In genomic region chr14:61598980-61599379, GRCh38 we compare ENCODE assay signal across 9 cellular contexts.
A peak's percentile ranks its signal among the peaks of the same experiment; 100 is the strongest.
DNase-seq lines count a peak whose midpoint lies in the region; ATAC-seq, FAIRE-seq and TF ChIP-seq lines count a peak whose summit lies in the region.
"Had no signal": no experiment of that assay in that cellular context is flagged by ENCODE, and none has a peak within 500 bp of the region (broad histone marks: within the 10 kb centered on the region; RNA-seq: fewer than 3 reads in every experiment).

No MANE protein-coding gene starts in this region.

- peaks cover 38% of the 10 kb centered on the region for H3K4me1 Mint-ChIP-seq in astrocyte (ENCODE audit: low read depth, unreplicated experiment)
- H3K4me1 Mint-ChIP-seq in nephron progenitor cell, result peaks cover 39% of the 10 kb centered on the region
- H3K4me1 Mint-ChIP-seq in immature natural killer cell, result peaks cover 25 to 33% of the 10 kb centered on the region in 2 donors

- no peaks in the 10 kb centered on the region for H3K9me3 Mint-ChIP-seq in astrocyte (ENCODE audit: unreplicated experiment)
- no peaks in the 10 kb centered on the region for H3K9me3 Mint-ChIP-seq in nephron progenitor cell
- H3K9me3 Mint-ChIP-seq in immature natural killer cell, result peaks cover 0 to 2% (median 0%) of the 10 kb centered on the region in 6 donors

- no peaks in the 10 kb centered on the region for H3K36me3 Mint-ChIP-seq in astrocyte (ENCODE audit: low read depth, unreplicated experiment)
- H3K36me3 Mint-ChIP-seq in nephron progenitor cell (ENCODE audit: low read depth), result no peaks in the 10 kb centered on the region
- peaks cover 0 to 7% (median 0%) of the 10 kb centered on the region in 3 donors for H3K36me3 Mint-ChIP-seq in immature natural killer cell

- H3K36me3 ChIP-seq in astrocyte (ENCODE audit: insufficient read depth, low read length), result no peaks in the 10 kb centered on the region
- H3K36me3 ChIP-seq: ascending aorta had no signal

- in situ Hi-C loops in G401 (cut with HindIII; ENCODE audit: low sequenced_read_pairs), result no loop called here

- no peaks in the 10 kb centered on the region for H3K27me3 ChIP-seq in astrocyte (ENCODE audit: insufficient read depth, low read length)
- H3K27me3 ChIP-seq: ascending aorta had no signal

- H3K27ac ChIP-seq in astrocyte (ENCODE audit: low read depth, low read length), result no peak overlapping the region
- H3K27ac ChIP-seq: ascending aorta had no signal

- H3K4me1 ChIP-seq in astrocyte (ENCODE audit: insufficient read depth, low read length), result peaks cover 35% of the 10 kb centered on the region

- ATAC-seq in GM18511 (IDR thresholded peaks at IDR 0.05; ENCODE audit: unreplicated experiment) (peak; percentile 54), HG03432 (IDR thresholded peaks at IDR 0.05; ENCODE audit: unreplicated experiment) (peak; percentile 44)

- DNase-seq in astrocyte (ENCODE audit: low read depth) (no peak), nephron progenitor cell (no peak), NCI-H1417 treated with DMSO at 0.1 percent for 48 hours (lab: John Stamatoyannopoulos, UW) (no peak), amygdala (lab: John Stamatoyannopoulos, UW) (no peak), immature natural killer cell (no peak), G401 (ENCODE audit: low spot score) (no peak)

- H3K79me2 ChIP-seq in astrocyte (ENCODE audit: insufficient read depth, low read length), result no peaks in the 10 kb centered on the region

- H3K27ac Mint-ChIP-seq in astrocyte (ENCODE audit: unreplicated experiment) (peak overlapping the region; percentile 88), nephron progenitor cell (peak overlapping the region; percentile 81), immature natural killer cell (no peak overlapping the region)

- H3K9me3 ChIP-seq in astrocyte (ENCODE audit: insufficient read depth, low read depth, low read length), result no peaks in the 10 kb centered on the region
- H3K9me3 ChIP-seq: ascending aorta had no signal

- H3K9ac ChIP-seq in astrocyte (ENCODE audit: low read length), result peak overlapping the region; percentile 42

- no peaks in the 10 kb centered on the region for H4K20me1 ChIP-seq in astrocyte (ENCODE audit: insufficient read depth, low read length)

- peak overlapping the region; percentile 51 for H3K4me2 ChIP-seq in astrocyte (ENCODE audit: low read length)

- peak overlapping the region; percentile 57 for H2AFZ ChIP-seq in astrocyte (ENCODE audit: low read depth, low read length)

- TF ChIP-seq CTCF in astrocyte (IDR thresholded peaks at IDR 0.05; ENCODE audit: insufficient read depth, low read depth, low read length) (no peak), nephron progenitor cell (IDR thresholded peaks at IDR 0.05) (no peak)

- no peak overlapping the region for H3K4me3 ChIP-seq in astrocyte (ENCODE audit: insufficient read depth, low read depth, low read length)
- H3K4me3 ChIP-seq: ascending aorta had no signal

- no peak for FAIRE-seq in astrocyte (lab: Jason Lieb, UNC)

- H3K27me3 Mint-ChIP-seq in astrocyte (ENCODE audit: low read depth, unreplicated experiment), result no peaks in the 10 kb centered on the region
- H3K27me3 Mint-ChIP-seq in nephron progenitor cell (ENCODE audit: low read depth, poor library complexity), result peaks cover 8% of the 10 kb centered on the region
- peaks cover 0 to 2% (median 0%) of the 10 kb centered on the region in 3 donors for H3K27me3 Mint-ChIP-seq in immature natural killer cell (ENCODE audit: low read depth in 3 of 3)

- no peak overlapping the region for H3K4me3 Mint-ChIP-seq in astrocyte (ENCODE audit: unreplicated experiment)
- H3K4me3 Mint-ChIP-seq in nephron progenitor cell, result no peak overlapping the region
- H3K4me3 Mint-ChIP-seq in immature natural killer cell, result no peak overlapping the region

Comparison
In these comparisons a context has a peak if more than half of its experiments do, and no peak if none do; other contexts are left out.
1. H3K27ac Mint-ChIP-seq: peak in astrocyte (single experiment) and nephron progenitor cell (single experiment); none in immature natural killer cell (0 of 6).